Comparison of ENCODE assay signal across 10 cellular contexts in the genomic region with DNA sequence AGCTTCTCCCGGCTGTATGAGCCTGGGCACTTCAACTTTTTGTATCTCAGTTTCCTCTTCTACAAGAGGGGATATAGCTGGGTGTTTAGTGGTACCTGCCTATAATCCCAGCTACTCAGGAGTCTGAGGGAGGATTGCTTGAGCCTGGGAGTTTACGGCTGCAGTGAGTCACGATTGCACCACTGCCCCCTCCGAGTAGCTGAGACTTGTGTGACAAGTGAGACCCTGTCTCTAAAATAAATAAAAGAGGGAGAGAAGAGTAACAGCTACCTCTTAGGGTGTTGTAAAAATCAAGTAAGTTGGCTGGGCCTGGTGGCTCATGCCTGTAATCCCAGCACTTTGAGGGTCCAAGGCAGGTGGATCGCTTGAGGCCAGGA. TPM values are rescaled to one million over a fixed set of nuclear protein-coding genes. Genes with fewer than 3 reads are reported as not detected.
"Had no signal": no experiment of that assay in that cellular context is flagged by ENCODE, and none has a peak within 500 bp of the region (broad histone marks: within the 10 kb centered on the region; RNA-seq: fewer than 3 reads in every experiment).

No MANE protein-coding gene starts in this region.

- ATAC-seq: K562 had no signal

- FAIRE-seq: K562 had no signal

- H3K36me3 ChIP-seq: HAP-1 had no signal

- H3K4me3 ChIP-seq: GM23248, HAP-1, K562 had no signal

- H3K27ac ChIP-seq: GM23248, HL-60 had no signal

- H3K4me1 ChIP-seq: HAP-1 had no signal

- H3K9ac ChIP-seq: GM23248 had no signal

- H2AFZ ChIP-seq: GM23248 had no signal

- DNase-seq: GM23248, GOT3, HFFc6, IMR-90 had no signal

RNA-seq across cellular contexts. Expression of a gene that starts 10.0 kb away (rescaled TPM):
- total RNA-seq: GM23248, H7 had no signal

RNA-seq across cellular contexts. Expression of a gene that starts 12.6 kb away (rescaled TPM):
- total RNA-seq: GM23248, H4, HT1080, IMR-90, K562 had no signal
- polyA plus RNA-seq: GM23248, K562 had no signal

RNA-seq across cellular contexts. Expression of a gene that starts 24.5 kb away (rescaled TPM):
- total RNA-seq: H4, H7, HT1080, K562 had no signal
- polyA plus RNA-seq: K562 had no signal
